ENCODE assay signal across 1 cellular context in the genomic region with DNA sequence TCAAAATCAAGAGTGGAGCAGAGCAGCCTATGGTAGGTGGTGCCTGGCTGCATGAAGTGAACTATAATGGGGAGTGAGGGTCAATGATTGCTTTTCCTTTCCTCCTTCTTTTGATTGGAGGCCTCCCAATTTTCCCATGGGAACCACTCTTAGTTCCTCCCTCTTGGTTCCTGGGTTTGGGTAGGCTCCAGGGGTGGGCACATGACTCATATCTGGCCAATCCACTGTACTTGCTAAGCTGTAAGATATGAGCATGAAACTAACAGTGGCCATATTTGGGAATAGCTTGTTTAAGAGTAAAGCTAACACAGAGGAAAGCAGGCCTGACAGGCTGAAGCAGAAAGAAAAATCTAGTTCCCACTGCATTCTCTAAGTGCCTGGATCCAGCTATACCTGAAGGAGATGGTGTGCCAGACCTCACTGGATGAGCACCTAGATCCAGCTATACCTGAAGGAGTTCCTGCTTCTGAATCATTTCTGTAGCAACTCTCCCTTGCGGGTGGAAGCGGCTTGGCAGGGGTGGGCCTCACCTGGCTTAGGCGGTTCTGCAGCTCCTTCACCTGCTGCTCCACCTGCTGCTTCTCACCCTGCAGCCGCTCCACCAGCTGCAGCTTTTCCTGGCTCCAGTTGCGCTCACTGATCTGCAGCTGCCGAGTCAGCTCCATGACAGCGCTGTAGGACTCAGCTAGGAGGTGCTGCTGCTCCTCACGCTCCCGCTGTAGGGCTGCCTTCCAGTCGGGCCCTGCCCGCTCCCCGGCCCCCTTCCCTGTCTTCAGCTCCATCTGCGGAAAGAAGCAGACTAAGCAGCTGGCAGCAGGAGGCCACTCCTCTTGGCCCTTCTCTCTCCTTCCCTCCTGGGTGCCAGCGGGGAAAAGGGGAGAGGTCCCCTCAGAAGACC.
TF ChIP-seq lines count a peak whose summit lies in the region.

No MANE protein-coding gene starts in this region.

TF ChIP-seq in HepG2, 621 proteins besides CTCF, POLR2A, EP300 and RAD21:
- TF ChIP-seq ZNF329 (CRISPR knock-in tag; IDR thresholded peaks at IDR 0.05; ENCODE audit: low read depth) (peak; percentile 99), ZNF678 (CRISPR knock-in tag; IDR thresholded peaks at IDR 0.05) (no peak)
